Comparison of ENCODE assay signal across 8 cellular contexts in the genomic region with DNA sequence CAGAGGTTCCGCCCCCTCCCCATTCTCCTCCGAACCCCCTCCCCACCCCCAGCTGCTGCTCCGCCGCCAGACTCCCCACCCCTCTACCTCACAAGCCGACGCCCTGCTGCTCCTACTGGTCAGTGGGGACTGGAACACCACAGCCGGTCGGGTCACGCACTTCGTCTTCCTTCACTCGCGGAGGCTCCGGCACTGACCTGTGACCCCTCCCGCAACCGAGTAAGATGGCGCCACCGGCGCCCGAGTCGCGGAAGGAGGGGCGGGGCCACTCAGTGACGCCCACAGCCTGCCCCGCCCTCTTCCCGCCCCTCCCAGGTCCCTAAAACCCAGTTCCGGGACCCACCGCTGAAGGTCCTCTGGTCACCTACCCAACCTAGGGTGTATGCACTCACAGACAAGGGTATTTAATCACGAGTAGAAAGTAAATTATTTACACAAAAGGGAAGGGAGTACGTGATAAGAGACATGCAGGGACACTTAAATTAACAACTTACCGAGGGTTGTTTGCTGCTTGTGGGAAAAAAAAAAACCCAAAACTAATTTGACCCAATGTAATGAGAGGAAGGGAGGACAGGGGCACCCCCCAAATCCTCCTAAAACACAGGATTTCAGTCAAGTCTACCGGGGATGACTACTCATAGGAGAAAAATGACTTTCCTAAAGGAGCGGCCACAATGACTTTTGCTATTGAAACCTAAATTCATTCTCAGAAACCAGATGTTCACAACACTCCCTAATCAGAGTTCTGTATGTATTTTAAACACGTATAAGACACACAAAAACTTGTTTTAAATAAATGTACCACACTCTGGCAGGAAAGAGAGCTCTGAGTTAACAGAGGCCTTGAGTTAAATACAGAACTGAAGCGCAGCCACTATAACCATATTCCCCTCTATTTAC. TPM values are rescaled to one million over a fixed set of nuclear protein-coding genes. Genes with fewer than 3 reads are reported as not detected.
A peak's percentile ranks its signal among the peaks of the same experiment; 100 is the strongest.
DNase-seq lines count a peak whose midpoint lies in the region; ATAC-seq and FAIRE-seq lines count a peak whose summit lies in the region.

A gene with protein sequence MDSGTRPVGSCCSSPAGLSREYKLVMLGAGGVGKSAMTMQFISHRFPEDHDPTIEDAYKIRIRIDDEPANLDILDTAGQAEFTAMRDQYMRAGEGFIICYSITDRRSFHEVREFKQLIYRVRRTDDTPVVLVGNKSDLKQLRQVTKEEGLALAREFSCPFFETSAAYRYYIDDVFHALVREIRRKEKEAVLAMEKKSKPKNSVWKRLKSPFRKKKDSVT (minus strand): TSS at position 194 of the 900 bp plus-strand sequence. CDS start 588 bp downstream, outside the sequence.

- in situ Hi-C loops in Caki2 (cut with HindIII; ENCODE audit: low pct_unique_long_range_greater_than_20kb, low sequenced_read_pairs): no loop called here

- no peaks in the 10 kb centered on the region for H3K27me3 ChIP-seq in mononuclear cell (ENCODE audit: insufficient read depth, low read length)

- peak; percentile 93 for DNase-seq in Caki2 (ENCODE audit: low read depth)
- peak; percentile 82 for DNase-seq in HTR-8/SVneo (ENCODE audit: insufficient read length, low spot score)
- DNase-seq in OCI-M2 (lab: John Stamatoyannopoulos, UW; ENCODE audit: unreplicated experiment): peak; percentile 63
- peak; percentile 76 for DNase-seq in activated T-cell treated with anti-CD3 and anti-CD28 coated beads for 4 hours
- no peak for DNase-seq in epithelial cell of prostate (ENCODE audit: low read depth, low spot score)
- DNase-seq in stimulated activated CD8-positive, alpha-beta memory T cell treated with anti-CD3 and anti-CD28 coated beads, Interleukin-4, amount 100 ng/mL, for 1 hour (ENCODE audit: low read depth in 2 of 2, low spot score in 1 of 2): peak; percentile 68 to 73

- peaks cover 25% of the 10 kb centered on the region for H3K4me1 ChIP-seq in mononuclear cell (ENCODE audit: insufficient read depth, low read length)

- H3K27ac ChIP-seq in epithelial cell of prostate: peak within 1 kb of the TSS; percentile 93

- H3K9me3 ChIP-seq in mononuclear cell (ENCODE audit: low read depth, low read length): no peaks in the 10 kb centered on the region

- ATAC-seq in GM21360 (IDR thresholded peaks at IDR 0.05; ENCODE audit: unreplicated experiment): peak; percentile 79

- FAIRE-seq in HTR-8/SVneo (lab: Jason Lieb, UNC): no peak

- peak within 1 kb of the TSS; percentile 88 for H3K4me3 ChIP-seq in mononuclear cell (ENCODE audit: low read length)

RNA-seq across cellular contexts. Expression of the gene that starts here (rescaled TPM):
- 58.6 and 109 TPM in 2 replicates for total RNA-seq in Caki2 (2014; rRNA removed; shearing (Covaris generic); ENCODE audit: low replicate concordance)
- total RNA-seq in mononuclear cell: 128 TPM
